Comparison of ENCODE assay signal across 21 cellular contexts in genomic region chr3:135967867-135968266, GRCh38. TPM values are rescaled to one million over a fixed set of nuclear protein-coding genes. Genes with fewer than 3 reads are reported as not detected.
DNase-seq lines count a peak whose midpoint lies in the region; ATAC-seq, FAIRE-seq and TF ChIP-seq lines count a peak whose summit lies in the region.
"Had no signal": no experiment of that assay in that cellular context is flagged by ENCODE, and none has a peak within 500 bp of the region (broad histone marks: within the 10 kb centered on the region; RNA-seq: fewer than 3 reads in every experiment).

No MANE protein-coding gene starts in this region.

- peaks cover 32% of the 10 kb centered on the region for H3K27me3 ChIP-seq in CD4-positive, alpha-beta T cell (ENCODE audit: control insufficient read depth, insufficient read depth, low read length)
- H3K27me3 ChIP-seq in IMR-90 (ENCODE audit: control insufficient read depth, insufficient read depth, low read length) = no peaks in the 10 kb centered on the region
- H3K27me3 ChIP-seq in neuron (ENCODE audit: insufficient read depth, low read length) = no peaks in the 10 kb centered on the region
- H3K27me3 ChIP-seq in HepG2 (ENCODE audit: control insufficient read depth in 1 of 2, insufficient read depth in 2 of 2, low read length in 2 of 2) = peaks cover 0 to 26% of the 10 kb centered on the region in 2 experiments; a peak in 2 of 5 replicates
- H3K27me3 ChIP-seq: BLaER1 had no signal

- peak overlapping the region; percentile 93 for H2BK5ac ChIP-seq in IMR-90 (ENCODE audit: low read depth, low read length, poor library complexity, severe bottlenecking)

- no peaks in the 10 kb centered on the region for H3K79me2 ChIP-seq in HepG2 (ENCODE audit: insufficient read depth, low read length)

- H3K4me1 Mint-ChIP-seq in CD4-positive, alpha-beta T cell (ENCODE audit: low read depth) = peaks cover 13% of the 10 kb centered on the region
- peaks cover 9% of the 10 kb centered on the region for H3K4me1 Mint-ChIP-seq in activated CD8-positive, alpha-beta memory T cell treated with anti-CD3 and anti-CD28 coated beads, Interleukin-2, amount 10 ng/mL, durations not matched to agents 7 days and 5 days
- H3K4me1 Mint-ChIP-seq: stimulated activated memory B cell treated with anti-CD40 and anti-IgM and Interleukin-4, amounts not matched to agents 10 μg/mL and 1 μg/mL and 100 μg/mL, for 72 hours had no signal

- peak overlapping the region; percentile 97; the same call in 1 of the 2 replicates for H3K4me2 ChIP-seq in IMR-90 (ENCODE audit: low read depth, low read length)
- H3K4me2 ChIP-seq in HepG2 (ENCODE audit: low read depth, low read length) = no peak overlapping the region
- H3K4me2 ChIP-seq: BLaER1 had no signal

- no peak overlapping the region for H3K27ac ChIP-seq in CD4-positive, alpha-beta T cell (ENCODE audit: low read depth, low read length)
- H3K27ac ChIP-seq in IMR-90 (ENCODE audit: insufficient read depth, low read length) (no peak overlapping the region), HepG2 (ENCODE audit: extremely low read length, insufficient read depth, low read length) (no peak overlapping the region), caudate nucleus (ENCODE audit: low read depth, low read length) (no peak overlapping the region)
- H3K27ac ChIP-seq: BLaER1 had no signal

- H3K9me3 ChIP-seq in CD4-positive, alpha-beta T cell (ENCODE audit: control insufficient read depth, low read length) = no peaks in the 10 kb centered on the region
- H3K9me3 ChIP-seq in IMR-90 (ENCODE audit: control insufficient read depth, insufficient read depth, low read length) (no peaks in the 10 kb centered on the region), neuron (ENCODE audit: low read length) (no peaks in the 10 kb centered on the region), HepG2 (ENCODE audit: low read length) (no peaks in the 10 kb centered on the region)

- CTCF ChIA-PET in CD4-positive, alpha-beta T cell (lab: Charles Lee) = no interaction called here
- CTCF ChIA-PET in IMR-90 (lab: Yijun Ruan, JAX) = interaction anchor here (0.9 to 3.4 kb wide), 2 partner anchors 14 to 75 kb away, joined by 4 to 19 read pairs; no protein-coding TSS in a partner anchor
- CTCF ChIA-PET in HepG2 (lab: Yijun Ruan, JAX; ENCODE audit: low intra/inter-chr PET ratio, low total read pairs) = no interaction called here
- CTCF ChIA-PET in activated CD8-positive, alpha-beta memory T cell treated with anti-CD3 and anti-CD28 coated beads, Interleukin-2, amount 10 ng/mL, durations not matched to agents 7 days and 5 days (lab: Charles Lee) = interaction anchor here (0.5 to 1.2 kb wide), 2 partner anchors 1322 to 1367 kb away, joined by 3 read pairs; no protein-coding TSS in a partner anchor

- H3K23ac ChIP-seq in IMR-90 (ENCODE audit: low read depth, low read length) = peak overlapping the region; percentile 30; the same call in 1 of the 2 replicates

- peak overlapping the region; percentile 42 for H3K4me3 Mint-ChIP-seq in CD4-positive, alpha-beta T cell
- H3K4me3 Mint-ChIP-seq in activated CD8-positive, alpha-beta memory T cell treated with anti-CD3 and anti-CD28 coated beads, Interleukin-2, amount 10 ng/mL, durations not matched to agents 7 days and 5 days = no peak overlapping the region
- H3K4me3 Mint-ChIP-seq: activated CD4-positive, alpha-beta T cell treated with anti-CD3 and anti-CD28 coated beads, Interleukin-2, amount 10 ng/mL, durations not matched to agents 7 days and 5 days; stimulated activated memory B cell treated with anti-CD40 and anti-IgM and Interleukin-4, amounts not matched to agents 10 μg/mL and 1 μg/mL and 100 μg/mL, for 72 hours; T-helper 2 cell treated with Interferon-gamma antibody and Interleukin-4, amounts not matched to agents 5 μg/mL and 100 μg/mL, for 36 hours had no signal

- H4K5ac ChIP-seq in IMR-90 (ENCODE audit: low read depth, low read length) = no peak overlapping the region; the same call in 1 of the 2 replicates

- TF ChIP-seq EP300 in HepG2 (IDR thresholded peaks at IDR 0.05; ENCODE audit: low read depth in 2 of 2, low read length in 2 of 2) (no peak), HepG2 (CRISPR knock-in tag; IDR thresholded peaks at IDR 0.05; ENCODE audit: borderline replicate concordance) (no peak)

- no peak overlapping the region for H2AFZ ChIP-seq in IMR-90 (replicated peaks; ENCODE audit: low read length, poor library complexity)
- H2AFZ ChIP-seq in neuron (ENCODE audit: low read depth, low read length) = no peak overlapping the region
- no peak overlapping the region for H2AFZ ChIP-seq in HepG2 (ENCODE audit: low read length)

- H3K4me1 ChIP-seq in IMR-90 (ENCODE audit: control insufficient read depth, insufficient read depth, low read length) (peaks cover 9% of the 10 kb centered on the region), neuron (ENCODE audit: insufficient read depth, low read length) (peaks cover 40% of the 10 kb centered on the region), HepG2 (ENCODE audit: insufficient read depth, low read length) (peaks cover 10% of the 10 kb centered on the region)

- peak overlapping the region; percentile 56; the same call in 1 of the 2 replicates for H2AK5ac ChIP-seq in IMR-90 (ENCODE audit: low read depth, low read length)

- BruUV-seq in IMR-90 (replicated peaks; lab: Mats Ljungman, UMichigan) (no TSS peak), HepG2 (replicated peaks; lab: Mats Ljungman, UMichigan) (no TSS peak)

- H3K36me3 Mint-ChIP-seq in CD4-positive, alpha-beta T cell (ENCODE audit: low read depth) = no peaks in the 10 kb centered on the region
- H3K36me3 Mint-ChIP-seq in activated CD8-positive, alpha-beta memory T cell treated with anti-CD3 and anti-CD28 coated beads, Interleukin-2, amount 10 ng/mL, durations not matched to agents 7 days and 5 days = no peaks in the 10 kb centered on the region
- H3K36me3 Mint-ChIP-seq: stimulated activated memory B cell treated with anti-CD40 and anti-IgM and Interleukin-4, amounts not matched to agents 10 μg/mL and 1 μg/mL and 100 μg/mL, for 72 hours had no signal

- FAIRE-seq in HepG2 (lab: Jason Lieb, UNC) = no peak

- TF ChIP-seq RAD21 in IMR-90 (IDR thresholded peaks at IDR 0.05; ENCODE audit: low read length) (no peak), HepG2 (CRISPR knock-in tag; IDR thresholded peaks at IDR 0.05) (no peak)

- in situ Hi-C loops in IMR-90 (cut with MboI; ENCODE audit: low sequenced_read_pairs) (no loop called here), HepG2 (cut with HindIII; ENCODE audit: extremely low pct_ligation_motif_present, low pct_unique_long_range_greater_than_20kb) (no loop called here)

- H4K91ac ChIP-seq in IMR-90 (ENCODE audit: insufficient read depth, low read depth, low read length) = peak overlapping the region; percentile 33; the same call in 1 of the 2 replicates

- H2BK20ac ChIP-seq in IMR-90 (ENCODE audit: low read depth, low read length) = peak overlapping the region; percentile 30; the same call in 1 of the 2 replicates

- dilution Hi-C loops in IMR-90 (cut with HindIII; ENCODE audit: low sequenced_read_pairs, unreplicated experiment) = no loop called here

- no peak for DNase-seq in CD4-positive, alpha-beta T cell
- DNase-seq in IMR-90 (no peak), foreskin fibroblast (no peak), HepG2 (ENCODE audit: low spot score) (no peak), caudate nucleus (lab: John Stamatoyannopoulos, UW) (no peak)
- no peak for DNase-seq in activated CD8-positive, alpha-beta memory T cell treated with anti-CD3 and anti-CD28 coated beads, Interleukin-2, amount 10 ng/mL, durations not matched to agents 7 days and 5 days
- DNase-seq: activated CD4-positive, alpha-beta T cell treated with anti-CD3 and anti-CD28 coated beads, Interleukin-2, amount 10 ng/mL, durations not matched to agents 7 days and 5 days; anterior cingulate cortex; effector memory CD4-positive, alpha-beta T cell; KBM-7; NCI-H1436; NCI-H524; RPMI8226; stimulated activated CD4-positive, alpha-beta T cell treated with anti-CD3 and anti-CD28 coated beads, Interleukin-4, amount 100 ng/mL, for 1 hour had no signal

- H3K27me3 Mint-ChIP-seq in CD4-positive, alpha-beta T cell = peaks cover 55% of the 10 kb centered on the region
- peaks cover 45% of the 10 kb centered on the region for H3K27me3 Mint-ChIP-seq in activated CD8-positive, alpha-beta memory T cell treated with anti-CD3 and anti-CD28 coated beads, Interleukin-2, amount 10 ng/mL, durations not matched to agents 7 days and 5 days

- H3K9me3 Mint-ChIP-seq in CD4-positive, alpha-beta T cell = no peaks in the 10 kb centered on the region
- H3K9me3 Mint-ChIP-seq in activated CD8-positive, alpha-beta memory T cell treated with anti-CD3 and anti-CD28 coated beads, Interleukin-2, amount 10 ng/mL, durations not matched to agents 7 days and 5 days (ENCODE audit: low read depth) = no peaks in the 10 kb centered on the region
- H3K9me3 Mint-ChIP-seq: activated CD4-positive, alpha-beta T cell treated with anti-CD3 and anti-CD28 coated beads, Interleukin-2, amount 10 ng/mL, durations not matched to agents 7 days and 5 days; activated T-helper 1 cell treated with anti-CD3 and anti-CD28 coated beads, Interleukin-12 subunit alpha, Interleukin-12 subunit beta, Interleukin-2, Interleukin-4 antibody, amounts not matched to agents 30 ng/mL and 10 ng/mL and 1 ng/mL, durations not matched to agents 14 hours and 24 hours and 36 hours; T-helper 2 cell treated with Interferon-gamma antibody and Interleukin-4, amounts not matched to agents 5 μg/mL and 100 μg/mL, for 36 hours had no signal

- ATAC-seq in CD4-positive, alpha-beta T cell (ENCODE audit: poor library complexity) = no peak
- ATAC-seq in IMR-90 (ENCODE audit: low read depth) (no peak), HepG2 (no peak), GM18907 (IDR thresholded peaks at IDR 0.05; ENCODE audit: unreplicated experiment) (no peak)
- ATAC-seq in activated CD8-positive, alpha-beta memory T cell treated with anti-CD3 and anti-CD28 coated beads, Interleukin-2, amount 10 ng/mL, durations not matched to agents 7 days and 5 days = no peak
- ATAC-seq: stimulated activated memory B cell treated with anti-CD40 and anti-IgM and Interleukin-4, amounts not matched to agents 10 μg/mL and 1 μg/mL and 100 μg/mL, for 72 hours had no signal

- intact Hi-C loops in CD4-positive, alpha-beta T cell (cut with DNase I, micrococcal nuclease) = no loop called here
- intact Hi-C loops in IMR-90 (cut with micrococcal nuclease) = loop anchor here (1.0 to 5.0 kb wide), 2 partner anchors 24 to 51 kb away; no protein-coding TSS in a partner anchor
- intact Hi-C loops in HepG2 (cut with micrococcal nuclease; ENCODE audit: unreplicated experiment) = no loop called here

- H3K18ac ChIP-seq in IMR-90 (ENCODE audit: low read depth, low read length) = peak overlapping the region; percentile 85; the same call in 1 of the 2 replicates

- peak overlapping the region; percentile 67 for H2BK120ac ChIP-seq in IMR-90 (ENCODE audit: low read depth, low read length)

- 100% methylated on average over 1 of the region's 4 CpGs; no CpG with 5 or more reads in 1 of the 2 experiments for WGBS in IMR-90 (ENCODE audit: extremely low coverage in 2 of 2, insufficient read length in 1 of 2), 2 experiments
- 28% methylated on average over 4 of the region's 4 CpGs for WGBS in HepG2 (ENCODE audit: low lambda C conversion rate)

- H3K79me1 ChIP-seq in IMR-90 (ENCODE audit: low read depth in 1 of 2, low read length in 2 of 2) = peaks cover 20 to 41% of the 10 kb centered on the region in 2 experiments; a peak in 3 of 4 replicates

- peak overlapping the region; percentile 62 for H3K14ac ChIP-seq in IMR-90 (replicated peaks; ENCODE audit: low read depth, low read length)

- no peak overlapping the region for H2AK9ac ChIP-seq in IMR-90 (replicated peaks; ENCODE audit: low read depth, low read length, poor library complexity)

- no peaks in the 10 kb centered on the region for H3K36me3 ChIP-seq in IMR-90 (ENCODE audit: control insufficient read depth, insufficient read depth, low read length)
- no peaks in the 10 kb centered on the region for H3K36me3 ChIP-seq in neuron (ENCODE audit: insufficient read depth, low read length)
- H3K36me3 ChIP-seq in HepG2 (replicated peaks in 1 of 2; ENCODE audit: control insufficient read depth in 1 of 2, insufficient read depth in 2 of 2, low read length in 2 of 2) = no peaks in the 10 kb centered on the region
- H3K36me3 ChIP-seq: BLaER1 had no signal

- H3K9me1 ChIP-seq in IMR-90 (ENCODE audit: insufficient read depth, low read length) = no peaks in the 10 kb centered on the region; the same call in 1 of the 2 replicates

- H4K20me1 ChIP-seq in IMR-90 (ENCODE audit: insufficient read depth, low read length) = 0 out of 2 replicates have a peak, but pooled peaks cover 3% of the 10 kb centered on the region
- no peaks in the 10 kb centered on the region for H4K20me1 ChIP-seq in HepG2 (ENCODE audit: insufficient read depth, low read length)
- H4K20me1 ChIP-seq: BLaER1 had no signal

- no peak overlapping the region for H3K27ac Mint-ChIP-seq in CD4-positive, alpha-beta T cell
- no peak overlapping the region for H3K27ac Mint-ChIP-seq in activated CD8-positive, alpha-beta memory T cell treated with anti-CD3 and anti-CD28 coated beads, Interleukin-2, amount 10 ng/mL, durations not matched to agents 7 days and 5 days
- H3K27ac Mint-ChIP-seq: activated CD4-positive, alpha-beta T cell treated with anti-CD3 and anti-CD28 coated beads, Interleukin-2, amount 10 ng/mL, durations not matched to agents 7 days and 5 days; activated T-helper 1 cell treated with anti-CD3 and anti-CD28 coated beads, Interleukin-12 subunit alpha, Interleukin-12 subunit beta, Interleukin-2, Interleukin-4 antibody, amounts not matched to agents 30 ng/mL and 10 ng/mL and 1 ng/mL, durations not matched to agents 14 hours and 24 hours and 36 hours; stimulated activated memory B cell treated with anti-CD40 and anti-IgM and Interleukin-4, amounts not matched to agents 10 μg/mL and 1 μg/mL and 100 μg/mL, for 72 hours; T-helper 2 cell treated with Interferon-gamma antibody and Interleukin-4, amounts not matched to agents 5 μg/mL and 100 μg/mL, for 36 hours had no signal

- H3K4ac ChIP-seq in IMR-90 (ENCODE audit: low read depth, low read length) = peak overlapping the region; percentile 62; the same call in 1 of the 2 replicates

- TF ChIP-seq CTCF in CD4-positive, alpha-beta T cell (IDR thresholded peaks at IDR 0.05) = no peak
- no peak for TF ChIP-seq CTCF in IMR-90 (conservative IDR thresholded peaks at IDR 0.05; ENCODE audit: low read depth, low read length)
- no peak for TF ChIP-seq CTCF in foreskin fibroblast (IDR thresholded peaks at IDR 0.05; ENCODE audit: low read depth, low read length)
- TF ChIP-seq CTCF in HepG2 (CRISPR knock-in tag; IDR thresholded peaks at IDR 0.05) = no peak

- H2BK15ac ChIP-seq in IMR-90 (ENCODE audit: low read depth, low read length) = no peak overlapping the region

- H3K4me3 ChIP-seq in IMR-90 (ENCODE audit: insufficient read depth, low read depth, low read length) = no peak overlapping the region; the same call in 1 of the 2 replicates
- H3K4me3 ChIP-seq in foreskin fibroblast (ENCODE audit: low read depth in 1 of 2, low read length in 2 of 2) = peak overlapping the region; percentile 83 to 92
- H3K4me3 ChIP-seq in neuron (ENCODE audit: low read length) = peak overlapping the region; percentile 91
- no peak overlapping the region for H3K4me3 ChIP-seq in HepG2 (replicated peaks in 1 of 3; ENCODE audit: insufficient read depth in 1 of 3, low read depth in 2 of 3, low read length in 3 of 3)
- H3K4me3 ChIP-seq: BLaER1, lung had no signal

- no peak overlapping the region for H3K9ac ChIP-seq in IMR-90 (ENCODE audit: low read depth, low read length)
- H3K9ac ChIP-seq in HepG2 (ENCODE audit: insufficient read depth, low read depth, low read length) = no peak overlapping the region
- H3K9ac ChIP-seq: BLaER1 had no signal

- no peak overlapping the region for H3K56ac ChIP-seq in IMR-90 (ENCODE audit: extremely low read depth, insufficient read depth, low read length)

- peak overlapping the region; percentile 42 to 79; a peak in 2 of 4 replicates for H4K8ac ChIP-seq in IMR-90 (ENCODE audit: low read depth in 2 of 2, low read length in 2 of 2)

- TF ChIP-seq POLR2A in IMR-90 (IDR thresholded peaks at IDR 0.05; ENCODE audit: low read depth, low read length) = no peak
- no peak for TF ChIP-seq POLR2A in HepG2 (IDR thresholded peaks at IDR 0.05; ENCODE audit: insufficient read depth in 1 of 2, low read depth in 2 of 2, low read length in 2 of 2)

- POLR2A ChIA-PET in CD4-positive, alpha-beta T cell (lab: Charles Lee) = no interaction called here
- POLR2A ChIA-PET in IMR-90 (lab: Charles Lee; ENCODE audit: unreplicated experiment) (no interaction called here), HepG2 (lab: Yijun Ruan, JAX) (no interaction called here)

RNA-seq across cellular contexts. Expression of gene PPP2R3A, which starts 2.3 kb away (rescaled TPM):
- under 1 TPM; 0.14 to 0.31 TPM for total RNA-seq in CD4-positive, alpha-beta T cell
- total RNA-seq in IMR-90 (2012; rRNA removed) (37.3 and 46.7 TPM in 2 replicates), HepG2 (2016; rRNA removed; fragmentation: Illumina TruSeq; extraction: Trizol) (0.07 and 0.18 TPM in 2 replicates)
- polyA plus RNA-seq in IMR-90 (2012; rRNA removed) (10.2 and 11.3 TPM in 2 replicates), HepG2 (2011; rRNA removed) (0.08 and 0.12 TPM in 2 replicates)
- polyA plus RNA-seq in IMR-90 (2012; cell fraction: cytosol; rRNA removed) = 2.6 and 5.4 TPM in 2 replicates
- 0.97 and 6.1 TPM in 2 replicates for polyA plus RNA-seq in IMR-90 (2012; cell fraction: nucleus; rRNA removed; ENCODE audit: low replicate concordance)
- total RNA-seq in HepG2 (2016; cell fraction: cytosol; rRNA removed; fragmentation: Illumina TruSeq; extraction: Trizol; ENCODE audit: low read depth) = 0.53 TPM in 1 of 2 replicates, not detected in the other
- 0.15 TPM in 2 replicates for total RNA-seq in HepG2 (2016; cell fraction: insoluble cytoplasmic fraction; rRNA removed; fragmentation: Illumina TruSeq; extraction: Trizol)
- 0.06 and 0.07 TPM in 2 replicates for total RNA-seq in HepG2 (2016; cell fraction: membrane; rRNA removed; fragmentation: Illumina TruSeq; extraction: Trizol)
- 0.22 and 0.25 TPM in 2 replicates for total RNA-seq in HepG2 (2016; cell fraction: nucleus; rRNA removed; fragmentation: Illumina TruSeq; extraction: Trizol)
- polyA plus RNA-seq in HepG2 (2011; cell fraction: cytosol; rRNA removed) = 0.03 and 0.08 TPM in 2 replicates
- 0.03 and 0.08 TPM in 2 replicates for polyA plus RNA-seq in HepG2 (2011; cell fraction: nucleus; rRNA removed)
- 0.07 and 0.17 TPM in 2 replicates for polyA plus RNA-seq in HepG2 (2012)
- polyA plus RNA-seq in HepG2 (2016; cell fraction: cytosol; fragmentation: Illumina TruSeq; extraction: Trizol; ENCODE audit: low read depth) = not detected in 2 replicates
- 0.08 and 0.10 TPM in 2 replicates for polyA plus RNA-seq in HepG2 (2016; cell fraction: insoluble cytoplasmic fraction; fragmentation: Illumina TruSeq; extraction: Trizol; ENCODE audit: low read depth)
- polyA plus RNA-seq in HepG2 (2016; cell fraction: membrane; fragmentation: Illumina TruSeq; extraction: Trizol; ENCODE audit: low read depth) = not detected in 2 replicates
- polyA plus RNA-seq in HepG2 (2016; cell fraction: nucleus; fragmentation: Illumina TruSeq; extraction: Trizol; ENCODE audit: insufficient read depth, low read depth) = not detected in 2 replicates
- polyA minus RNA-seq in HepG2 (2011; rRNA and poly(A)+ RNA removed; ENCODE audit: low replicate concordance) = 0.36 and 2.1 TPM in 2 replicates
- 0.18 and 0.20 TPM in 2 replicates for polyA minus RNA-seq in HepG2 (2011; cell fraction: cytosol; rRNA and poly(A)+ RNA removed)
- 0.75 and 0.77 TPM in 2 replicates for polyA minus RNA-seq in HepG2 (2011; cell fraction: nucleus; rRNA and poly(A)+ RNA removed)
- total RNA-seq in activated CD8-positive, alpha-beta memory T cell treated with anti-CD3 and anti-CD28 coated beads, Interleukin-2, amount 10 ng/mL, durations not matched to agents 7 days and 5 days = under 1 TPM in 1 of 2 experiments, not detected in 1; 0.07 TPM
- total RNA-seq: activated T-helper 1 cell treated with anti-CD3 and anti-CD28 coated beads, Interleukin-12 subunit alpha, Interleukin-12 subunit beta, Interleukin-2, Interleukin-4 antibody, amounts not matched to agents 30 ng/mL and 10 ng/mL and 1 ng/mL, durations not matched to agents 14 hours and 24 hours and 36 hours had no signal

Comparison
In these comparisons a context has a peak if more than half of its experiments do, and no peak if none do; other contexts are left out.
1. H3K4me3 ChIP-seq: peak in foreskin fibroblast (2 of 2) and neuron (single experiment); none in IMR-90 (single experiment) and HepG2 (0 of 3).
2. RNA of gene PPP2R3A, which starts 2.3 kb away (total RNA-seq): 37.3 to 46.7 TPM in IMR-90; 0.14 to 0.31 TPM in CD4-positive, alpha-beta T cell, 0.07 TPM in activated CD8-positive, alpha-beta memory T cell treated with anti-CD3 and anti-CD28 coated beads, Interleukin-2, amount 10 ng/mL, durations not matched to agents 7 days and 5 days and 0.06 to 0.53 TPM in HepG2; every median in the first group is over 10 times any median in the second.
3. CTCF ChIA-PET loops: an anchor here in IMR-90 (0.9 to 3.4 kb wide) and activated CD8-positive, alpha-beta memory T cell treated with anti-CD3 and anti-CD28 coated beads, Interleukin-2, amount 10 ng/mL, durations not matched to agents 7 days and 5 days (0.5 to 1.2 kb wide); none called in CD4-positive, alpha-beta T cell and HepG2.